In the genomic region with DNA sequence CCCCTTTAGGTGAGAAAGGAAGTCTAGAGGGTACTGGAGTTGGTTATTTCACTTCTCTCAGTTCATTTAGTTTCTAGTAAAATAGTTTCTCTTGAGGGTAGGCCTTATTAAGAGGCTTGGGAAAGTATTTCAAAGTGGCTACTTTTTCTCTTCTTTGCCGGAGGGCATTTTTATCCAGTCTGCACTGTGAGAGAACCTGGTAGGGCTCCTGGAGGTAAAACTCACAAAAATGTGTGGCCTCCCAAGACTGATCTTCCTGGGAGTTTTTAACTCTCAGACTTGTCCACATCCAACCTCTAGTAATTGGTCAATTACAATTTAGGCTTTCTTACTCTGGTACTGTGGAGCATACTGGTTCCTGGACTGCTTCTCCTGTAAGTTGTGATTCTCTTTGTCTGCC, we compare ENCODE assay signal across 2 cellular contexts.
TF ChIP-seq lines count a peak whose summit lies in the region.

No MANE protein-coding gene starts in this region.

TF ChIP-seq in GM23338, 12 proteins besides CTCF, POLR2A, EP300 and RAD21 (continues in another document):
- TF ChIP-seq, protein P1, sequence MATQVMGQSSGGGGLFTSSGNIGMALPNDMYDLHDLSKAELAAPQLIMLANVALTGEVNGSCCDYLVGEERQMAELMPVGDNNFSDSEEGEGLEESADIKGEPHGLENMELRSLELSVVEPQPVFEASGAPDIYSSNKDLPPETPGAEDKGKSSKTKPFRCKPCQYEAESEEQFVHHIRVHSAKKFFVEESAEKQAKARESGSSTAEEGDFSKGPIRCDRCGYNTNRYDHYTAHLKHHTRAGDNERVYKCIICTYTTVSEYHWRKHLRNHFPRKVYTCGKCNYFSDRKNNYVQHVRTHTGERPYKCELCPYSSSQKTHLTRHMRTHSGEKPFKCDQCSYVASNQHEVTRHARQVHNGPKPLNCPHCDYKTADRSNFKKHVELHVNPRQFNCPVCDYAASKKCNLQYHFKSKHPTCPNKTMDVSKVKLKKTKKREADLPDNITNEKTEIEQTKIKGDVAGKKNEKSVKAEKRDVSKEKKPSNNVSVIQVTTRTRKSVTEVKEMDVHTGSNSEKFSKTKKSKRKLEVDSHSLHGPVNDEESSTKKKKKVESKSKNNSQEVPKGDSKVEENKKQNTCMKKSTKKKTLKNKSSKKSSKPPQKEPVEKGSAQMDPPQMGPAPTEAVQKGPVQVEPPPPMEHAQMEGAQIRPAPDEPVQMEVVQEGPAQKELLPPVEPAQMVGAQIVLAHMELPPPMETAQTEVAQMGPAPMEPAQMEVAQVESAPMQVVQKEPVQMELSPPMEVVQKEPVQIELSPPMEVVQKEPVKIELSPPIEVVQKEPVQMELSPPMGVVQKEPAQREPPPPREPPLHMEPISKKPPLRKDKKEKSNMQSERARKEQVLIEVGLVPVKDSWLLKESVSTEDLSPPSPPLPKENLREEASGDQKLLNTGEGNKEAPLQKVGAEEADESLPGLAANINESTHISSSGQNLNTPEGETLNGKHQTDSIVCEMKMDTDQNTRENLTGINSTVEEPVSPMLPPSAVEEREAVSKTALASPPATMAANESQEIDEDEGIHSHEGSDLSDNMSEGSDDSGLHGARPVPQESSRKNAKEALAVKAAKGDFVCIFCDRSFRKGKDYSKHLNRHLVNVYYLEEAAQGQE (IDR thresholded peaks at IDR 0.05; ENCODE audit: unreplicated experiment), result no peak
- TF ChIP-seq STAT1 (IDR thresholded peaks at IDR 0.05; ENCODE audit: unreplicated experiment) (no peak), ZNF331 (CRISPR knock-in tag; IDR thresholded peaks at IDR 0.05; ENCODE audit: low read depth) (no peak), EZH2phosphoT487 (IDR thresholded peaks at IDR 0.05; ENCODE audit: unreplicated experiment) (no peak), NANOG (IDR thresholded peaks at IDR 0.05; ENCODE audit: borderline replicate concordance) (no peak), ZNF114 (CRISPR knock-in tag; IDR thresholded peaks at IDR 0.05) (no peak), POLR2AphosphoS5 (IDR thresholded peaks at IDR 0.05; ENCODE audit: low read depth) (no peak), EZH2 (IDR thresholded peaks at IDR 0.05; ENCODE audit: low read depth, unreplicated experiment) (no peak)
- TF ChIP-seq, protein P2, sequence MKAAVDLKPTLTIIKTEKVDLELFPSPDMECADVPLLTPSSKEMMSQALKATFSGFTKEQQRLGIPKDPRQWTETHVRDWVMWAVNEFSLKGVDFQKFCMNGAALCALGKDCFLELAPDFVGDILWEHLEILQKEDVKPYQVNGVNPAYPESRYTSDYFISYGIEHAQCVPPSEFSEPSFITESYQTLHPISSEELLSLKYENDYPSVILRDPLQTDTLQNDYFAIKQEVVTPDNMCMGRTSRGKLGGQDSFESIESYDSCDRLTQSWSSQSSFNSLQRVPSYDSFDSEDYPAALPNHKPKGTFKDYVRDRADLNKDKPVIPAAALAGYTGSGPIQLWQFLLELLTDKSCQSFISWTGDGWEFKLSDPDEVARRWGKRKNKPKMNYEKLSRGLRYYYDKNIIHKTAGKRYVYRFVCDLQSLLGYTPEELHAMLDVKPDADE (IDR thresholded peaks at IDR 0.05), result no peak
- TF ChIP-seq, protein P3, sequence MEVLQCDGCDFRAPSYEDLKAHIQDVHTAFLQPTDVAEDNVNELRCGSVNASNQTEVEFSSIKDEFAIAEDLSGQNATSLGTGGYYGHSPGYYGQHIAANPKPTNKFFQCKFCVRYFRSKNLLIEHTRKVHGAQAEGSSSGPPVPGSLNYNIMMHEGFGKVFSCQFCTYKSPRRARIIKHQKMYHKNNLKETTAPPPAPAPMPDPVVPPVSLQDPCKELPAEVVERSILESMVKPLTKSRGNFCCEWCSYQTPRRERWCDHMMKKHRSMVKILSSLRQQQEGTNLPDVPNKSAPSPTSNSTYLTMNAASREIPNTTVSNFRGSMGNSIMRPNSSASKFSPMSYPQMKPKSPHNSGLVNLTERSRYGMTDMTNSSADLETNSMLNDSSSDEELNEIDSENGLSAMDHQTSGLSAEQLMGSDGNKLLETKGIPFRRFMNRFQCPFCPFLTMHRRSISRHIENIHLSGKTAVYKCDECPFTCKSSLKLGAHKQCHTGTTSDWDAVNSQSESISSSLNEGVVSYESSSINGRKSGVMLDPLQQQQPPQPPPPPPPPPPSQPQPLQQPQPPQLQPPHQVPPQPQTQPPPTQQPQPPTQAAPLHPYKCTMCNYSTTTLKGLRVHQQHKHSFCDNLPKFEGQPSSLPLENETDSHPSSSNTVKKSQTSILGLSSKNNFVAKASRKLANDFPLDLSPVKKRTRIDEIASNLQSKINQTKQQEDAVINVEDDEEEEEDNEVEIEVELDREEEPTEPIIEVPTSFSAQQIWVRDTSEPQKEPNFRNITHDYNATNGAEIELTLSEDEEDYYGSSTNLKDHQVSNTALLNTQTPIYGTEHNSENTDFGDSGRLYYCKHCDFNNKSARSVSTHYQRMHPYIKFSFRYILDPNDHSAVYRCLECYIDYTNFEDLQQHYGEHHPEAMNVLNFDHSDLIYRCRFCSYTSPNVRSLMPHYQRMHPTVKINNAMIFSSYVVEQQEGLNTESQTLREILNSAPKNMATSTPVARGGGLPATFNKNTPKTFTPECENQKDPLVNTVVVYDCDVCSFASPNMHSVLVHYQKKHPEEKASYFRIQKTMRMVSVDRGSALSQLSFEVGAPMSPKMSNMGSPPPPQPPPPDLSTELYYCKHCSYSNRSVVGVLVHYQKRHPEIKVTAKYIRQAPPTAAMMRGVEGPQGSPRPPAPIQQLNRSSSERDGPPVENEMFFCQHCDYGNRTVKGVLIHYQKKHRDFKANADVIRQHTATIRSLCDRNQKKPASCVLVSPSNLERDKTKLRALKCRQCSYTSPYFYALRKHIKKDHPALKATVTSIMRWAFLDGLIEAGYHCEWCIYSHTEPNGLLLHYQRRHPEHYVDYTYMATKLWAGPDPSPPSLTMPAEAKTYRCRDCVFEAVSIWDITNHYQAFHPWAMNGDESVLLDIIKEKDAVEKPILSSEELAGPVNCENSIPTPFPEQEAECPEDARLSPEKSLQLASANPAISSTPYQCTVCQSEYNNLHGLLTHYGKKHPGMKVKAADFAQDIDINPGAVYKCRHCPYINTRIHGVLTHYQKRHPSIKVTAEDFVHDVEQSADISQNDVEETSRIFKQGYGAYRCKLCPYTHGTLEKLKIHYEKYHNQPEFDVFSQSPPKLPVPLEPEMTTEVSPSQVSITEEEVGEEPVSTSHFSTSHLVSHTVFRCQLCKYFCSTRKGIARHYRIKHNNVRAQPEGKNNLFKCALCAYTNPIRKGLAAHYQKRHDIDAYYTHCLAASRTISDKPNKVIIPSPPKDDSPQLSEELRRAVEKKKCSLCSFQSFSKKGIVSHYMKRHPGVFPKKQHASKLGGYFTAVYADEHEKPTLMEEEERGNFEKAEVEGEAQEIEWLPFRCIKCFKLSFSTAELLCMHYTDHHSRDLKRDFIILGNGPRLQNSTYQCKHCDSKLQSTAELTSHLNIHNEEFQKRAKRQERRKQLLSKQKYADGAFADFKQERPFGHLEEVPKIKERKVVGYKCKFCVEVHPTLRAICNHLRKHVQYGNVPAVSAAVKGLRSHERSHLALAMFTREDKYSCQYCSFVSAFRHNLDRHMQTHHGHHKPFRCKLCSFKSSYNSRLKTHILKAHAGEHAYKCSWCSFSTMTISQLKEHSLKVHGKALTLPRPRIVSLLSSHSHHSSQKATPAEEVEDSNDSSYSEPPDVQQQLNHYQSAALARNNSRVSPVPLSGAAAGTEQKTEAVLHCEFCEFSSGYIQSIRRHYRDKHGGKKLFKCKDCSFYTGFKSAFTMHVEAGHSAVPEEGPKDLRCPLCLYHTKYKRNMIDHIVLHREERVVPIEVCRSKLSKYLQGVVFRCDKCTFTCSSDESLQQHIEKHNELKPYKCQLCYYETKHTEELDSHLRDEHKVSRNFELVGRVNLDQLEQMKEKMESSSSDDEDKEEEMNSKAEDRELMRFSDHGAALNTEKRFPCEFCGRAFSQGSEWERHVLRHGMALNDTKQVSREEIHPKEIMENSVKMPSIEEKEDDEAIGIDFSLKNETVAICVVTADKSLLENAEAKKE (CRISPR knock-in tag; IDR thresholded peaks at IDR 0.05), result no peak

TF ChIP-seq in WTC11, 78 proteins besides CTCF, POLR2A, EP300 and RAD21 (continued from another document):
- TF ChIP-seq ATF1 (CRISPR knock-in tag; IDR thresholded peaks at IDR 0.05), result no peak
- no peak for TF ChIP-seq NFYB (CRISPR knock-in tag; conservative IDR thresholded peaks at IDR 0.05; ENCODE audit: low read depth)
- no peak for TF ChIP-seq NR3C1 (CRISPR knock-in tag; conservative IDR thresholded peaks at IDR 0.05; ENCODE audit: low read depth)
- TF ChIP-seq, protein P4, sequence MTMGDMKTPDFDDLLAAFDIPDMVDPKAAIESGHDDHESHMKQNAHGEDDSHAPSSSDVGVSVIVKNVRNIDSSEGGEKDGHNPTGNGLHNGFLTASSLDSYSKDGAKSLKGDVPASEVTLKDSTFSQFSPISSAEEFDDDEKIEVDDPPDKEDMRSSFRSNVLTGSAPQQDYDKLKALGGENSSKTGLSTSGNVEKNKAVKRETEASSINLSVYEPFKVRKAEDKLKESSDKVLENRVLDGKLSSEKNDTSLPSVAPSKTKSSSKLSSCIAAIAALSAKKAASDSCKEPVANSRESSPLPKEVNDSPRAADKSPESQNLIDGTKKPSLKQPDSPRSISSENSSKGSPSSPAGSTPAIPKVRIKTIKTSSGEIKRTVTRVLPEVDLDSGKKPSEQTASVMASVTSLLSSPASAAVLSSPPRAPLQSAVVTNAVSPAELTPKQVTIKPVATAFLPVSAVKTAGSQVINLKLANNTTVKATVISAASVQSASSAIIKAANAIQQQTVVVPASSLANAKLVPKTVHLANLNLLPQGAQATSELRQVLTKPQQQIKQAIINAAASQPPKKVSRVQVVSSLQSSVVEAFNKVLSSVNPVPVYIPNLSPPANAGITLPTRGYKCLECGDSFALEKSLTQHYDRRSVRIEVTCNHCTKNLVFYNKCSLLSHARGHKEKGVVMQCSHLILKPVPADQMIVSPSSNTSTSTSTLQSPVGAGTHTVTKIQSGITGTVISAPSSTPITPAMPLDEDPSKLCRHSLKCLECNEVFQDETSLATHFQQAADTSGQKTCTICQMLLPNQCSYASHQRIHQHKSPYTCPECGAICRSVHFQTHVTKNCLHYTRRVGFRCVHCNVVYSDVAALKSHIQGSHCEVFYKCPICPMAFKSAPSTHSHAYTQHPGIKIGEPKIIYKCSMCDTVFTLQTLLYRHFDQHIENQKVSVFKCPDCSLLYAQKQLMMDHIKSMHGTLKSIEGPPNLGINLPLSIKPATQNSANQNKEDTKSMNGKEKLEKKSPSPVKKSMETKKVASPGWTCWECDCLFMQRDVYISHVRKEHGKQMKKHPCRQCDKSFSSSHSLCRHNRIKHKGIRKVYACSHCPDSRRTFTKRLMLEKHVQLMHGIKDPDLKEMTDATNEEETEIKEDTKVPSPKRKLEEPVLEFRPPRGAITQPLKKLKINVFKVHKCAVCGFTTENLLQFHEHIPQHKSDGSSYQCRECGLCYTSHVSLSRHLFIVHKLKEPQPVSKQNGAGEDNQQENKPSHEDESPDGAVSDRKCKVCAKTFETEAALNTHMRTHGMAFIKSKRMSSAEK (CRISPR knock-in tag; IDR thresholded peaks at IDR 0.05; ENCODE audit: borderline replicate concordance), result no peak
- no peak for TF ChIP-seq CREM (CRISPR knock-in tag; IDR thresholded peaks at IDR 0.05)
- no peak for TF ChIP-seq FOXK1 (CRISPR knock-in tag; IDR thresholded peaks at IDR 0.05)
TF ChIP-seq in WTC11: peak in this region for 0.
